ENCODE assay signal across 20 cellular contexts in genomic region chr4:154569028-154569427, GRCh38. TPM values are rescaled to one million over a fixed set of nuclear protein-coding genes. Genes with fewer than 3 reads are reported as not detected.
A peak's percentile ranks its signal among the peaks of the same experiment; 100 is the strongest.
DNase-seq lines count a peak whose midpoint lies in the region; TF ChIP-seq lines count a peak whose summit lies in the region.
"Had no signal": no experiment of that assay in that cellular context is flagged by ENCODE, and none has a peak within 500 bp of the region (broad histone marks: within the 10 kb centered on the region; RNA-seq: fewer than 3 reads in every experiment).

No MANE protein-coding gene starts in this region.

- 23% methylated on average over 3 of the region's 3 CpGs for WGBS in mammary epithelial cell (ENCODE audit: low coverage, missing lambda C conversion rate)

- H3K36me3 ChIP-seq in mammary epithelial cell (ENCODE audit: insufficient read depth, low read length): no peaks in the 10 kb centered on the region
- H3K36me3 ChIP-seq: Peyer's patch had no signal

- H2AFZ ChIP-seq in mammary epithelial cell (ENCODE audit: low read depth, low read length): no peak overlapping the region

- no peaks in the 10 kb centered on the region for H4K20me1 ChIP-seq in mammary epithelial cell (ENCODE audit: insufficient read depth, low read length)

- no peaks in the 10 kb centered on the region for H3K27me3 ChIP-seq in mammary epithelial cell (ENCODE audit: insufficient read depth, low read length)
- H3K27me3 ChIP-seq: Peyer's patch had no signal

- no peaks in the 10 kb centered on the region for H3K4me1 ChIP-seq in mammary epithelial cell (ENCODE audit: insufficient read depth, low read length)
- H3K4me1 ChIP-seq: Peyer's patch had no signal

- intact Hi-C loops in mammary epithelial cell (cut with micrococcal nuclease): no loop called here

- no peak overlapping the region for H3K27ac ChIP-seq in mammary epithelial cell (ENCODE audit: insufficient read depth, low read depth, low read length)
- H3K27ac ChIP-seq: Peyer's patch had no signal

- CTCF ChIA-PET in mammary epithelial cell (lab: Charles Lee; ENCODE audit: low non-redundant PET): no interaction called here

- no peak overlapping the region for H3K9ac ChIP-seq in mammary epithelial cell (ENCODE audit: insufficient read depth, low read length)

- no peaks in the 10 kb centered on the region for H3K79me2 ChIP-seq in mammary epithelial cell (ENCODE audit: insufficient read depth, low read length)

- no peaks in the 10 kb centered on the region for H3K9me3 ChIP-seq in mammary epithelial cell (replicated peaks; ENCODE audit: insufficient read depth, low read length)
- H3K9me3 ChIP-seq: Peyer's patch had no signal

- BruUV-seq in mammary epithelial cell (replicated peaks; lab: Mats Ljungman, UMichigan): no TSS peak

- dilution Hi-C loops in mammary epithelial cell (cut with HindIII; ENCODE audit: low sequenced_read_pairs): no loop called here

- no peak overlapping the region for H3K4me2 ChIP-seq in mammary epithelial cell (ENCODE audit: insufficient read depth, low read depth, low read length)

- H3K4me3 ChIP-seq in mammary epithelial cell (replicated peaks in 1 of 3; ENCODE audit: insufficient read depth in 1 of 3, low read depth in 2 of 3, low read length in 3 of 3) (no peak overlapping the region), skeletal muscle cell (ENCODE audit: low read depth, low read length) (no peak overlapping the region)
- H3K4me3 ChIP-seq: Peyer's patch had no signal

- DNase-seq in NCI-H69 (lab: John Stamatoyannopoulos, UW) (peak; percentile 46), mammary epithelial cell (peak; percentile 48), skeletal muscle cell (ENCODE audit: low read depth) (peak; percentile 17), COLO829 (ENCODE audit: low spot score) (no peak)
- DNase-seq in stimulated activated CD4-positive, alpha-beta T cell treated with anti-CD3 and anti-CD28 coated beads, Interleukin-2, amount 100 ng/mL, for 24 hours: no peak
- DNase-seq: DMS 273 treated with DMSO at 0.1 percent for 48 hours, HFFc6, IMR-90, Karpas-422, MM.1S, NCI-H1092, NCI-H146, NCI-H2029 treated with DMSO at 0.1 percent for 48 hours, NCI-H2171, NCI-H526, Peyer's patch, Right ventricle myocardium superior, SW 1271 had no signal

- TF ChIP-seq CTCF in mammary epithelial cell (conservative IDR thresholded peaks at IDR 0.05 in 1 of 2, IDR thresholded peaks at IDR 0.05 in 1 of 2; ENCODE audit: extremely low read depth in 1 of 2, insufficient read depth in 1 of 2, low read depth in 1 of 2, low read length in 2 of 2): no peak

- in situ Hi-C loops in mammary epithelial cell (cut with MboI; ENCODE audit: low sequenced_read_pairs in 2 of 2): no loop called here

RNA-seq across cellular contexts. Expression of gene FGB, which starts 6.2 kb away (rescaled TPM):
- not detected for total RNA-seq in mammary epithelial cell
- polyA plus RNA-seq in mammary epithelial cell: not detected
- polyA minus RNA-seq in mammary epithelial cell: not detected
- total RNA-seq: HFFc6, HT-29, IMR-90, Peyer's patch had no signal
- polyA plus RNA-seq: CD14-positive monocyte, IMR-90 had no signal

RNA-seq across cellular contexts. Expression of gene PLRG1, which starts 18.8 kb away (rescaled TPM):
- total RNA-seq in mammary epithelial cell: 100 to 1,000 TPM; 112 to 124 TPM
- polyA plus RNA-seq in mammary epithelial cell: 94.5 TPM
- 93.4 TPM for polyA minus RNA-seq in mammary epithelial cell

RNA-seq across cellular contexts. Expression of gene FGA, which starts 21.5 kb away (rescaled TPM):
- total RNA-seq in mammary epithelial cell: not detected
- not detected for polyA plus RNA-seq in mammary epithelial cell
- polyA minus RNA-seq in mammary epithelial cell: not detected
- total RNA-seq: HFFc6, HT-29, IMR-90, Peyer's patch had no signal
- polyA plus RNA-seq: CD14-positive monocyte, IMR-90 had no signal

RNA-seq across cellular contexts. Expression of gene FGG, which starts 43.4 kb away (rescaled TPM):
- under 1 TPM in 1 of 2 donors, not detected in 1; 0.66 TPM for total RNA-seq in mammary epithelial cell
- polyA plus RNA-seq in mammary epithelial cell: 0.08 TPM
- polyA minus RNA-seq in mammary epithelial cell: not detected
- total RNA-seq: HFFc6, HT-29, IMR-90, Peyer's patch, Right ventricle myocardium superior had no signal
- polyA plus RNA-seq: CD14-positive monocyte, IMR-90 had no signal

Comparison
In these comparisons a context has a peak if more than half of its experiments do, and no peak if none do; other contexts are left out.
1. DNase-seq: peak in NCI-H69 (single experiment), mammary epithelial cell (single experiment) and skeletal muscle cell (single experiment); none in stimulated activated CD4-positive, alpha-beta T cell treated with anti-CD3 and anti-CD28 coated beads, Interleukin-2, amount 100 ng/mL, for 24 hours (0 of 2) and COLO829 (single experiment).